In the genomic region with DNA sequence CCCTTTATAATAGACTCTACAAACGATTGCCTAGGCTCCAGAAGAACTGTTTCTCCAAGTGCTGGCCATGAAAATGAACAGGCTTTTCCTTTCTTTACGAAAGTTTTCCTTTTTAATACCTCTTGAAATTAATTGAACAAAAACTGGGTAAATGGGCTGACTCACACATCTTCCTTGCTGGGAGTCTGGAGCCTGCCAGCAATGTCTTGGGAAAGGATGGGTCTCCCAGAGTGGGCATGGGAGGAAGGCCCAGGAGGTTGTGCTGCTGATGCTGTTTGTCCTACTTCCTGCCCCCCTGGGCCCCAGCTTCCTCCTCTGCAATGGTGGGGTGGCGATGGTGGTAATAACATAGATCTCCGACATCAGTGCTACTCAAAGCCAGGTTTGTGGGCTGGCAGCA, we compare ENCODE assay signal across 1 cellular context.
TF ChIP-seq lines count a peak whose summit lies in the region.

No MANE protein-coding gene starts in this region.

TF ChIP-seq in SK-N-SH, 30 proteins besides CTCF, POLR2A, EP300 and RAD21 (continued from another document):
- TF ChIP-seq MAX (IDR thresholded peaks at IDR 0.05; ENCODE audit: low read depth) (no peak), USF2 (IDR thresholded peaks at IDR 0.05; ENCODE audit: borderline replicate concordance, low read depth, low read length) (no peak), RXRA (IDR thresholded peaks at IDR 0.05; ENCODE audit: borderline replicate concordance, low read depth) (no peak), TAF1 (IDR thresholded peaks at IDR 0.05; ENCODE audit: borderline replicate concordance, low read depth, low read length) (no peak), ZBTB33 (IDR thresholded peaks at IDR 0.05; ENCODE audit: borderline replicate concordance, low read depth) (no peak)
